ENCODE assay signal across 7 cellular contexts in genomic region chr2:160532388-160532787, GRCh38.
"Had no signal": no experiment of that assay in that cellular context is flagged by ENCODE, and none has a peak within 500 bp of the region (broad histone marks: within the 10 kb centered on the region; RNA-seq: fewer than 3 reads in every experiment).

No MANE protein-coding gene starts in this region.

- H3K27ac Mint-ChIP-seq: GM23338, H9 had no signal

- H3K4me3 Mint-ChIP-seq: GM23338, H9 had no signal

- DNase-seq: H9, HCEC 1CT, KBM-7 had no signal

- ATAC-seq: GM23338 had no signal

- H3K4me2 ChIP-seq: GM23338 had no signal

- H3K4me1 Mint-ChIP-seq: GM23338 had no signal

- H3K9me3 Mint-ChIP-seq: GM23338, H9 had no signal

- FAIRE-seq: H1, H54, HTR-8/SVneo had no signal

- H3K4me3 ChIP-seq: GM23338 had no signal
